In genomic region chr7:18518555-18518954, GRCh38 we compare ENCODE assay signal across 19 cellular contexts. TPM values are rescaled to one million over a fixed set of nuclear protein-coding genes. Genes with fewer than 3 reads are reported as not detected.
DNase-seq lines count a peak whose midpoint lies in the region; ATAC-seq and TF ChIP-seq lines count a peak whose summit lies in the region.
"Had no signal": no experiment of that assay in that cellular context is flagged by ENCODE, and none has a peak within 500 bp of the region (broad histone marks: within the 10 kb centered on the region; RNA-seq: fewer than 3 reads in every experiment).

No MANE protein-coding gene starts in this region.

- intact Hi-C loops in ascending aorta (cut with DNase I) (no loop called here), right cardiac atrium (cut with DNase I) (no loop called here)

- peaks cover 10% of the 10 kb centered on the region for H3K79me2 ChIP-seq in OCI-LY3 (ENCODE audit: low read length)

- no peak for TF ChIP-seq CTCF in GM12865 (IDR thresholded peaks at IDR 0.05; ENCODE audit: insufficient read depth, low read depth, low read length, missing control alignments)
- no peak for TF ChIP-seq CTCF in OCI-LY3 (IDR thresholded peaks at IDR 0.05; ENCODE audit: low read depth, low read length)
- TF ChIP-seq CTCF in ascending aorta (IDR thresholded peaks at IDR 0.05), result no peak

- H3K36me3 ChIP-seq in OCI-LY3 (replicated peaks; ENCODE audit: low read depth, low read length), result no peaks in the 10 kb centered on the region
- H3K36me3 ChIP-seq in ascending aorta, result no peaks in the 10 kb centered on the region

- DNase-seq in GM12865 (ENCODE audit: low read depth) (no peak), ascending aorta (ENCODE audit: low spot score in 2 of 2) (no peak), NCI-H524 treated with DMSO at 0.1 percent for 48 hours (lab: John Stamatoyannopoulos, UW) (no peak), right cardiac atrium (no peak)
- DNase-seq in activated CD8-positive, alpha-beta memory T cell treated with anti-CD3 and anti-CD28 coated beads for 24 hours, result no peak
- DNase-seq: CD4-positive, CD25-positive, alpha-beta regulatory T cell; DND-41; GF-D8; GM23248; KBM-7; NCI-H1092 treated with DMSO at 0.1 percent for 48 hours; NCI-H1694; NCI-H2107; NCI-H226; NCI-H748 treated with DMSO at 0.1 percent for 48 hours; T1000 had no signal

- H3K4me2 ChIP-seq in OCI-LY3 (ENCODE audit: low read length), result peak overlapping the region; percentile 70

- H3K27me3 ChIP-seq in OCI-LY3 (ENCODE audit: low read depth, low read length), result no peaks in the 10 kb centered on the region
- H3K27me3 ChIP-seq in ascending aorta, result no peaks in the 10 kb centered on the region
- H3K27me3 ChIP-seq in right cardiac atrium (ENCODE audit: control insufficient read depth, insufficient read depth), result no peaks in the 10 kb centered on the region

- 0 out of 2 replicates have a peak overlapping the region, but pooled peaks have one; percentile 25 for H2AFZ ChIP-seq in OCI-LY3 (ENCODE audit: low read depth, low read length)
- H2AFZ ChIP-seq: GM23248 had no signal

- no peaks in the 10 kb centered on the region for H4K20me1 ChIP-seq in OCI-LY3 (ENCODE audit: insufficient read depth, low read length)

- peak overlapping the region; percentile 51 for H3K9ac ChIP-seq in OCI-LY3 (ENCODE audit: low read length)
- H3K9ac ChIP-seq: GM23248 had no signal

- H3K9me3 ChIP-seq in OCI-LY3 (ENCODE audit: insufficient read depth, low read length) (no peaks in the 10 kb centered on the region), ascending aorta (no peaks in the 10 kb centered on the region), right cardiac atrium (ENCODE audit: control insufficient read depth, low read length) (no peaks in the 10 kb centered on the region)

- H3K4me3 ChIP-seq in GM12865 (ENCODE audit: low read depth, low read length) (peak overlapping the region; percentile 24), OCI-LY3 (ENCODE audit: low read length) (peak overlapping the region; percentile 21), ascending aorta (no peak overlapping the region), right cardiac atrium (ENCODE audit: low read length) (no peak overlapping the region)
- H3K4me3 ChIP-seq: GM23248 had no signal

- WGBS in right cardiac atrium, result 91% methylated on average over 6 of the region's 6 CpGs

- H3K27ac ChIP-seq in OCI-LY3 (ENCODE audit: low read length) (peak overlapping the region; percentile 99), ascending aorta (peak overlapping the region; percentile 85 to 91), right cardiac atrium (ENCODE audit: low read length) (no peak overlapping the region)
- H3K27ac ChIP-seq: GM23248, HL-60 had no signal

- ATAC-seq in GM21786 (IDR thresholded peaks at IDR 0.05; ENCODE audit: unreplicated experiment) (no peak), right cardiac atrium (no peak)

- H3K4me1 ChIP-seq in OCI-LY3 (ENCODE audit: low read length) (peaks cover 82% of the 10 kb centered on the region), ascending aorta (peaks cover 4 to 45% of the 10 kb centered on the region in 2 donors), right cardiac atrium (ENCODE audit: control insufficient read depth, insufficient read depth, low read length) (peaks cover 1% of the 10 kb centered on the region)

RNA-seq across cellular contexts. Expression of gene HDAC9, which starts 23.0 kb away (rescaled TPM):
- 33.4 TPM for total RNA-seq in ascending aorta
- 10 to 100 TPM; 22.2 to 42.2 (median 28.0) TPM for total RNA-seq in right cardiac atrium
- polyA plus RNA-seq in right cardiac atrium, result 5.5 TPM

Comparison
In these comparisons a context has a peak if more than half of its experiments do, and no peak if none do; other contexts are left out.
1. H3K4me3 ChIP-seq: peak in GM12865 (single experiment) and OCI-LY3 (single experiment); none in ascending aorta (0 of 2) and right cardiac atrium (single experiment).